ENCODE assay signal across 14 cellular contexts in the genomic region with DNA sequence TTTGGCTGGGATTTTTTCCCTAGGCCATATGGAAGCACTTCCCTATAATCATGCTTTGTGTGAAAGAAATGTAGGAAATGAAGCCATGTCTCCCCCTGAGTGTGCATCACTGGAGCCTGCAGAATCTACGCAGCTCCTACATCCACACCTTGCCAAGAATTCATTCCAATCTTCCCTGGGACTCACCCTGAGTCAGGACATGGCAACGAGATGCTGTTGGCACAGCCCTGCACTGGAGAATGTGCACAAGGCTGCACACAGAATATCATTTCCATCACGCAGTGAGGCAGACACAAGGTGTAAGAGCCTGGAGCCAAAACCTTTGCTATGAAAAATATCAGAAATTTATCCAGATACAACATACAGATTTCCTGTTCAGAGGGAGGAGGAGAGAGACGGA.
A peak's percentile ranks its signal among the peaks of the same experiment; 100 is the strongest.
DNase-seq lines count a peak whose midpoint lies in the region; ATAC-seq and TF ChIP-seq lines count a peak whose summit lies in the region.
"Had no signal": no experiment of that assay in that cellular context is flagged by ENCODE, and none has a peak within 500 bp of the region (broad histone marks: within the 10 kb centered on the region; RNA-seq: fewer than 3 reads in every experiment).

No MANE protein-coding gene starts in this region.

- H3K27me3 ChIP-seq in MG63 (no peaks in the 10 kb centered on the region), right atrium auricular region (no peaks in the 10 kb centered on the region), uterus (no peaks in the 10 kb centered on the region)
- H3K27me3 ChIP-seq: Peyer's patch had no signal

- intact Hi-C loops in uterus (cut with DNase I; ENCODE audit: low total_unique reads) = no loop called here

- H3K4me3 ChIP-seq in MG63 (no peak overlapping the region), right atrium auricular region (no peak overlapping the region), uterus (no peak overlapping the region)
- H3K4me3 ChIP-seq: Peyer's patch had no signal

- H3K9me3 ChIP-seq in MG63 (no peaks in the 10 kb centered on the region), right atrium auricular region (no peaks in the 10 kb centered on the region), uterus (no peaks in the 10 kb centered on the region)
- H3K9me3 ChIP-seq: Peyer's patch had no signal

- ATAC-seq in HG03045 (IDR thresholded peaks at IDR 0.05; ENCODE audit: unreplicated experiment) (no peak), HG02610 (IDR thresholded peaks at IDR 0.05; ENCODE audit: unreplicated experiment) (no peak)

- no peaks in the 10 kb centered on the region for H3K36me3 Mint-ChIP-seq in chondrocyte (ENCODE audit: low read depth)
- H3K36me3 Mint-ChIP-seq: memory B cell had no signal

- peaks cover 4% of the 10 kb centered on the region for H3K27me3 Mint-ChIP-seq in chondrocyte (ENCODE audit: low read depth)

- H3K4me3 Mint-ChIP-seq in chondrocyte (ENCODE audit: unreplicated experiment) = no peak overlapping the region
- H3K4me3 Mint-ChIP-seq: activated CD4-positive, alpha-beta memory T cell treated with anti-CD3 and anti-CD28 coated beads, Interleukin-2, amount 10 ng/mL, durations not matched to agents 7 days and 5 days; memory B cell had no signal

- peaks cover 4% of the 10 kb centered on the region for H3K4me1 Mint-ChIP-seq in chondrocyte (ENCODE audit: low read depth)
- H3K4me1 Mint-ChIP-seq: activated CD4-positive, alpha-beta memory T cell treated with anti-CD3 and anti-CD28 coated beads, Interleukin-2, amount 10 ng/mL, durations not matched to agents 7 days and 5 days; memory B cell had no signal

- H3K4me1 ChIP-seq in right atrium auricular region = peaks cover 0 to 32% of the 10 kb centered on the region in 2 donors
- H3K4me1 ChIP-seq in uterus = peaks cover 0 to 7% of the 10 kb centered on the region in 2 donors

- no peaks in the 10 kb centered on the region for H3K36me3 ChIP-seq in MG63
- no peaks in the 10 kb centered on the region for H3K36me3 ChIP-seq in right atrium auricular region
- H3K36me3 ChIP-seq in uterus = no peaks in the 10 kb centered on the region
- H3K36me3 ChIP-seq: Peyer's patch had no signal

- H3K27ac Mint-ChIP-seq in chondrocyte (ENCODE audit: unreplicated experiment) = no peak overlapping the region
- H3K27ac Mint-ChIP-seq: activated CD4-positive, alpha-beta memory T cell treated with anti-CD3 and anti-CD28 coated beads, Interleukin-2, amount 10 ng/mL, durations not matched to agents 7 days and 5 days; memory B cell had no signal

- H3K9me3 Mint-ChIP-seq in chondrocyte (ENCODE audit: low read depth) = no peaks in the 10 kb centered on the region
- H3K9me3 Mint-ChIP-seq: activated CD4-positive, alpha-beta memory T cell treated with anti-CD3 and anti-CD28 coated beads, Interleukin-2, amount 10 ng/mL, durations not matched to agents 7 days and 5 days had no signal

- no peak for TF ChIP-seq CTCF in right atrium auricular region (IDR thresholded peaks at IDR 0.05)
- TF ChIP-seq CTCF in uterus (IDR thresholded peaks at IDR 0.05) = no peak
- TF ChIP-seq CTCF in chondrocyte (IDR thresholded peaks at IDR 0.05) = no peak

- no peak for TF ChIP-seq POLR2A in uterus (IDR thresholded peaks at IDR 0.05)

- peak overlapping the region in 1 of 2 donors; percentile 65 for H3K27ac ChIP-seq in right atrium auricular region
- peak overlapping the region; percentile 13 to 69 for H3K27ac ChIP-seq in uterus

- DNase-seq in MG63 (peak; percentile 94), dermis microvascular lymphatic vessel endothelial cell (ENCODE audit: low read depth in 2 of 2) (peak; percentile 48 to 72), right atrium auricular region (ENCODE audit: low spot score) (peak; percentile 68), uterus (peak in 1 of 2 donors; percentile 51), chondrocyte (ENCODE audit: low spot score) (no peak)
- DNase-seq: activated CD4-positive, alpha-beta memory T cell treated with anti-CD3 and anti-CD28 coated beads, Interleukin-2, amount 10 ng/mL, durations not matched to agents 7 days and 5 days; DMS79 treated with DMSO at 0.1 percent for 48 hours; H7; Peyer's patch; retina; stimulated activated CD4-positive, alpha-beta T cell treated with anti-CD3 and anti-CD28 coated beads, Interleukin-1b, Interleukin-23, amount 100 ng/mL, for 48 hours had no signal
